Comparison of ENCODE assay signal across 8 cellular contexts in genomic region chr7:143639376-143639775, GRCh38. TPM values are rescaled to one million over a fixed set of nuclear protein-coding genes. Genes with fewer than 3 reads are reported as not detected.
A peak's percentile ranks its signal among the peaks of the same experiment; 100 is the strongest.
DNase-seq lines count a peak whose midpoint lies in the region; ATAC-seq and TF ChIP-seq lines count a peak whose summit lies in the region.
"Not testable (repeated sequence)": the region's sequence is repeated elsewhere in the genome, so short reads cannot be mapped to it uniquely, and the experiment has no call there.

No MANE protein-coding gene starts in this region.

- not testable (repeated sequence) for H3K4me1 ChIP-seq in RWPE2 (ENCODE audit: insufficient read depth, poor library complexity, severe bottlenecking); left lung; thoracic aorta (ENCODE audit: control insufficient read depth in 1 of 2, low read depth in 2 of 2)

- not testable (repeated sequence) for DNase-seq in RWPE2 (ENCODE audit: low spot score); left lung; thoracic aorta (ENCODE audit: low spot score)

- ATAC-seq in GM18868 (IDR thresholded peaks at IDR 0.05; ENCODE audit: unreplicated experiment) (peak; percentile 62), GM19463 (IDR thresholded peaks at IDR 0.05; ENCODE audit: unreplicated experiment) (peak; percentile 81), GM21723 (IDR thresholded peaks at IDR 0.05; ENCODE audit: unreplicated experiment) (peak; percentile 74), HG02885 (IDR thresholded peaks at IDR 0.05; ENCODE audit: poor library complexity, unreplicated experiment) (peak; percentile 76), HG03159 (IDR thresholded peaks at IDR 0.05; ENCODE audit: unreplicated experiment) (peak; percentile 75), RWPE2 (ENCODE audit: low read depth) (peak; percentile 72; the same call in 2 of the 3 replicates), left lung (peak; percentile 84), thoracic aorta (ENCODE audit: insufficient number of reproducible peaks, low FRiP score, low read depth) (peak; percentile 50)

- intact Hi-C loops in left lung (cut with DNase I), result not testable (repeated sequence)

- TF ChIP-seq CTCF in RWPE2 (IDR thresholded peaks at IDR 0.05; ENCODE audit: poor library complexity, severe bottlenecking); left lung (IDR thresholded peaks at IDR 0.05); thoracic aorta (IDR thresholded peaks at IDR 0.05): not testable (repeated sequence)

- H3K27me3 ChIP-seq in RWPE2 (ENCODE audit: insufficient read depth, poor library complexity, severe bottlenecking); left lung; thoracic aorta (replicated peaks; ENCODE audit: insufficient read depth): not testable (repeated sequence)

- H3K27ac ChIP-seq in RWPE2 (ENCODE audit: poor library complexity, severe bottlenecking); left lung; thoracic aorta: not testable (repeated sequence)

- H3K4me3 ChIP-seq in RWPE2 (ENCODE audit: severe bottlenecking); left lung; thoracic aorta: not testable (repeated sequence)

- not testable (repeated sequence) for H3K36me3 ChIP-seq in RWPE2 (ENCODE audit: low read depth); left lung; thoracic aorta

- not testable (repeated sequence) for H3K9me3 ChIP-seq in RWPE2 (ENCODE audit: severe bottlenecking); left lung; thoracic aorta

RNA-seq across cellular contexts. Expression of gene TCAF2, which starts 18.6 kb away (rescaled TPM):
- total RNA-seq in left lung, result 1 to 10 TPM; 1.8 to 3.0 TPM
- total RNA-seq in thoracic aorta, result 1 to 10 TPM; 2.2 to 6.1 TPM
